1 cellular context compared by ENCODE assay signal in genomic region chr17:40854175-40854814, GRCh38.
TF ChIP-seq lines count a peak whose summit lies in the region.

No MANE protein-coding gene starts in this region.

TF ChIP-seq in HepG2, 621 proteins besides CTCF, POLR2A, EP300 and RAD21:
- TF ChIP-seq HMG20A (CRISPR knock-in tag; IDR thresholded peaks at IDR 0.05; ENCODE audit: borderline replicate concordance) = peak; percentile 67; the same call in 1 of the 2 replicates
- TF ChIP-seq FOXP1 (IDR thresholded peaks at IDR 0.05) = no peak
- TF ChIP-seq FOXP1 (CRISPR knock-in tag; IDR thresholded peaks at IDR 0.05) = peak; percentile 59
- 0 out of 4 replicates have a peak, but pooled peaks of 1 of the 2 experiments have one; percentile 15 for TF ChIP-seq ATF4 (CRISPR knock-in tag; IDR thresholded peaks at IDR 0.05)
- TF ChIP-seq FOSL2 (CRISPR knock-in tag; IDR thresholded peaks at IDR 0.05) = peak; percentile 65; the same call in 1 of the 2 replicates
- TF ChIP-seq CREB1 (IDR thresholded peaks at IDR 0.05) = 0 out of 2 replicates have a peak, but pooled peaks have one; percentile 16
- TF ChIP-seq CREB1 (CRISPR knock-in tag; IDR thresholded peaks at IDR 0.05) = peak; percentile 37; the same call in 1 of the 2 replicates
- TF ChIP-seq E2F2 (CRISPR knock-in tag; IDR thresholded peaks at IDR 0.05; ENCODE audit: borderline replicate concordance) = no peak
- TF ChIP-seq FOXA3 (CRISPR knock-in tag; IDR thresholded peaks at IDR 0.05) = peak; percentile 26; the same call in 1 of the 2 replicates
- TF ChIP-seq TEAD3 (CRISPR knock-in tag; optimal IDR thresholded peaks at IDR 0.05; ENCODE audit: borderline replicate concordance) = no peak
- TF ChIP-seq CEBPG (CRISPR knock-in tag; IDR thresholded peaks at IDR 0.05) = peak; percentile 21; the same call in 1 of the 2 replicates
- TF ChIP-seq ARID3A (IDR thresholded peaks at IDR 0.05; ENCODE audit: low read depth, low read length) = peak; percentile 45; the same call in 1 of the 2 replicates
- peak; percentile 29; the same call in 1 of the 2 replicates for TF ChIP-seq GATAD2A (CRISPR knock-in tag; IDR thresholded peaks at IDR 0.05)
- peak; percentile 68; the same call in 1 of the 2 replicates for TF ChIP-seq CEBPB (IDR thresholded peaks at IDR 0.05; ENCODE audit: borderline replicate concordance, low read depth, low read length)
- TF ChIP-seq ZNF33B (CRISPR knock-in tag; IDR thresholded peaks at IDR 0.05) = no peak
- no peak for TF ChIP-seq DMAP1 (CRISPR knock-in tag; IDR thresholded peaks at IDR 0.05)
- no peak for TF ChIP-seq UBTF (CRISPR knock-in tag; IDR thresholded peaks at IDR 0.05)
- peak; percentile 54 for TF ChIP-seq ARID5B (CRISPR knock-in tag; IDR thresholded peaks at IDR 0.05)
